1 cellular context compared by ENCODE assay signal in genomic region chrX:43589735-43590515, GRCh38.
A peak's percentile ranks its signal among the peaks of the same experiment; 100 is the strongest.
TF ChIP-seq lines count a peak whose summit lies in the region.

No MANE protein-coding gene starts in this region.

TF ChIP-seq in HepG2, 621 proteins besides CTCF, POLR2A, EP300 and RAD21 (continued from another document):
- TF ChIP-seq ATF2 (CRISPR knock-in tag; IDR thresholded peaks at IDR 0.05) (no peak), ZNF766 (CRISPR knock-in tag; IDR thresholded peaks at IDR 0.05; ENCODE audit: borderline replicate concordance) (no peak), PPARG (CRISPR knock-in tag; conservative IDR thresholded peaks at IDR 0.05) (peak; percentile 85), FOXP1 (IDR thresholded peaks at IDR 0.05) (no peak), FOXP1 (CRISPR knock-in tag; IDR thresholded peaks at IDR 0.05) (peak; percentile 38; the same call in 1 of the 2 replicates), MLLT10 (CRISPR knock-in tag; IDR thresholded peaks at IDR 0.05) (no peak), HNF1B (CRISPR knock-in tag; IDR thresholded peaks at IDR 0.05) (no peak), RCOR2 (CRISPR knock-in tag; IDR thresholded peaks at IDR 0.05) (no peak), ZNF337 (CRISPR knock-in tag; IDR thresholded peaks at IDR 0.05; ENCODE audit: borderline replicate concordance, low read depth) (no peak), KAT8 (CRISPR knock-in tag; IDR thresholded peaks at IDR 0.05) (peak; percentile 34; the same call in 1 of the 2 replicates), NCOA2 (CRISPR knock-in tag; IDR thresholded peaks at IDR 0.05) (peak; percentile 31; the same call in 1 of the 2 replicates), ATF4 (CRISPR knock-in tag; IDR thresholded peaks at IDR 0.05) (peak in 1 of 2 experiments; percentile 45; a peak in 1 of 4 replicates), FOXM1 (CRISPR knock-in tag; IDR thresholded peaks at IDR 0.05) (no peak), MAX (IDR thresholded peaks at IDR 0.05) (no peak), ZNF652 (CRISPR knock-in tag; IDR thresholded peaks at IDR 0.05; ENCODE audit: borderline replicate concordance, low read depth) (peak; percentile 94), RXRB (CRISPR knock-in tag; IDR thresholded peaks at IDR 0.05; ENCODE audit: borderline replicate concordance) (peak; percentile 56; the same call in 1 of the 2 replicates), ATF5 (CRISPR knock-in tag; IDR thresholded peaks at IDR 0.05; ENCODE audit: low read depth) (no peak), HDAC1 (CRISPR knock-in tag; IDR thresholded peaks at IDR 0.05) (peak; percentile 42; the same call in 1 of the 2 replicates), CEBPB (IDR thresholded peaks at IDR 0.05; ENCODE audit: borderline replicate concordance, low read depth, low read length) (peak; percentile 79; the same call in 1 of the 2 replicates), SALL1 (CRISPR knock-in tag; IDR thresholded peaks at IDR 0.05) (no peak), ZNF142 (CRISPR knock-in tag; IDR thresholded peaks at IDR 0.05) (no peak), POGZ (CRISPR knock-in tag; IDR thresholded peaks at IDR 0.05) (0 out of 2 replicates have a peak, but pooled peaks have one; percentile 33), SAP130 (CRISPR knock-in tag; IDR thresholded peaks at IDR 0.05; ENCODE audit: low read depth) (peak; percentile 24; the same call in 1 of the 2 replicates), PAXIP1 (CRISPR knock-in tag; conservative IDR thresholded peaks at IDR 0.05) (peak; percentile 71), RARA (CRISPR knock-in tag; IDR thresholded peaks at IDR 0.05) (peak; percentile 33; the same call in 1 of the 2 replicates), BCL6 (CRISPR knock-in tag; IDR thresholded peaks at IDR 0.05) (peak; percentile 55; the same call in 1 of the 2 replicates), HOMEZ (CRISPR knock-in tag; IDR thresholded peaks at IDR 0.05; ENCODE audit: low read depth) (peak; percentile 79; the same call in 1 of the 2 replicates), SOX5 (CRISPR knock-in tag; IDR thresholded peaks at IDR 0.05; ENCODE audit: borderline replicate concordance) (peak; percentile 34; the same call in 1 of the 2 replicates)
